Comparison of ENCODE assay signal across 13 cellular contexts in genomic region chr20:49318091-49318429, GRCh38. TPM values are rescaled to one million over a fixed set of nuclear protein-coding genes. Genes with fewer than 3 reads are reported as not detected.
DNase-seq lines count a peak whose midpoint lies in the region; ATAC-seq and TF ChIP-seq lines count a peak whose summit lies in the region.
"Had no signal": no experiment of that assay in that cellular context is flagged by ENCODE, and none has a peak within 500 bp of the region (broad histone marks: within the 10 kb centered on the region; RNA-seq: fewer than 3 reads in every experiment).

No MANE protein-coding gene starts in this region.

- H3K36me3 Mint-ChIP-seq in CD8-positive, alpha-beta T cell, result no peaks in the 10 kb centered on the region

- H3K4me1 Mint-ChIP-seq in CD8-positive, alpha-beta T cell (ENCODE audit: low read depth), result peaks cover 17% of the 10 kb centered on the region

- H3K27me3 Mint-ChIP-seq in CD8-positive, alpha-beta T cell (ENCODE audit: low read depth), result peaks cover 36% of the 10 kb centered on the region

- peak overlapping the region; percentile 73 for H3K9ac ChIP-seq in NT2/D1 (ENCODE audit: insufficient read length, low read depth)

- peak overlapping the region; percentile 71 for H3K4me3 Mint-ChIP-seq in CD8-positive, alpha-beta T cell

- H3K27ac Mint-ChIP-seq in CD8-positive, alpha-beta T cell, result no peak overlapping the region

- no peaks in the 10 kb centered on the region for H3K9me3 ChIP-seq in CD8-positive, alpha-beta T cell (ENCODE audit: low read length)
- H3K9me3 ChIP-seq in NT2/D1 (ENCODE audit: insufficient read depth, low read length), result no peaks in the 10 kb centered on the region
- no peaks in the 10 kb centered on the region for H3K9me3 ChIP-seq in esophagus muscularis mucosa
- H3K9me3 ChIP-seq: Caco-2, ovary had no signal

- intact Hi-C loops in CD8-positive, alpha-beta T cell (cut with DNase I, micrococcal nuclease), result no loop called here
- intact Hi-C loops in esophagus muscularis mucosa (cut with DNase I) (no loop called here), posterior vena cava (cut with DNase I) (no loop called here), sciatic nerve (cut with DNase I) (no loop called here)

- no peak for ATAC-seq in CD8-positive, alpha-beta T cell
- ATAC-seq in sciatic nerve, result no peak

- no peak for TF ChIP-seq POLR2A in esophagus muscularis mucosa (IDR thresholded peaks at IDR 0.05; ENCODE audit: low read depth)

- peaks cover 14% of the 10 kb centered on the region for H3K27me3 ChIP-seq in CD8-positive, alpha-beta T cell (ENCODE audit: insufficient read depth, low read length)
- peaks cover 50% of the 10 kb centered on the region for H3K27me3 ChIP-seq in NT2/D1 (ENCODE audit: insufficient read depth, insufficient read length)
- H3K27me3 ChIP-seq in esophagus muscularis mucosa, result peaks cover 0 to 44% (median 31%) of the 10 kb centered on the region in 4 donors
- H3K27me3 ChIP-seq: ovary had no signal

- H3K4me3 ChIP-seq in CD8-positive, alpha-beta T cell (ENCODE audit: low read depth, low read length), result peak overlapping the region; percentile 66
- H3K4me3 ChIP-seq in NT2/D1 (ENCODE audit: insufficient read length, low read depth) (peak overlapping the region; percentile 57), esophagus muscularis mucosa (peak overlapping the region; percentile 41 to 44 (median 42))
- H3K4me3 ChIP-seq: ovary, SJSA1 had no signal

- no peak for DNase-seq in CD8-positive, alpha-beta T cell
- DNase-seq in NT2/D1 (ENCODE audit: low read depth, low spot score) (no peak), esophagus muscularis mucosa (ENCODE audit: extremely low spot score) (no peak), posterior vena cava (ENCODE audit: low spot score) (peak; percentile 80), sciatic nerve (ENCODE audit: low spot score) (no peak), OCI-M1 (lab: John Stamatoyannopoulos, UW) (no peak), activated gamma-delta T cell (lab: John Stamatoyannopoulos, UW) (no peak), NCI-H2081 treated with DMSO at 0.1 percent for 48 hours (lab: John Stamatoyannopoulos, UW) (no peak)
- DNase-seq: activated CD8-positive, alpha-beta memory T cell treated with anti-CD3 and anti-CD28 coated beads, Interleukin-2, amount 50 U/mL, for 4 hours; Caco-2; NCI-H2107; ovary had no signal

- no peak for TF ChIP-seq CTCF in CD8-positive, alpha-beta T cell (IDR thresholded peaks at IDR 0.05)
- no peak for TF ChIP-seq CTCF in esophagus muscularis mucosa (IDR thresholded peaks at IDR 0.05)

- TF ChIP-seq EP300 in esophagus muscularis mucosa (IDR thresholded peaks at IDR 0.05), result no peak

- H3K36me3 ChIP-seq in CD8-positive, alpha-beta T cell (ENCODE audit: insufficient read depth, low read length), result no peaks in the 10 kb centered on the region
- H3K36me3 ChIP-seq in NT2/D1 (ENCODE audit: insufficient read depth, insufficient read length, low read length), result no peaks in the 10 kb centered on the region
- H3K36me3 ChIP-seq in esophagus muscularis mucosa, result no peaks in the 10 kb centered on the region
- H3K36me3 ChIP-seq: ovary, SJSA1 had no signal

- POLR2A ChIA-PET in CD8-positive, alpha-beta T cell (lab: Charles Lee), result interaction anchor here (1.6 to 2.5 kb wide), 2 partner anchors 36 to 42 kb away, joined by 4 to 8 read pairs; no protein-coding TSS in a partner anchor

- no peaks in the 10 kb centered on the region for H3K9me3 Mint-ChIP-seq in CD8-positive, alpha-beta T cell

- CTCF ChIA-PET in CD8-positive, alpha-beta T cell (lab: Charles Lee), result interaction anchor here (1.0 kb wide), 1 partner anchor 23 kb away, joined by 3 read pairs; no protein-coding TSS in a partner anchor

- H3K4me1 ChIP-seq in CD8-positive, alpha-beta T cell (ENCODE audit: insufficient read depth, low read length), result peaks cover 14% of the 10 kb centered on the region
- H3K4me1 ChIP-seq in NT2/D1 (ENCODE audit: insufficient read depth, insufficient read length), result peaks cover 12% of the 10 kb centered on the region
- peaks cover 14 to 20% (median 19%) of the 10 kb centered on the region in 4 donors for H3K4me1 ChIP-seq in esophagus muscularis mucosa
- H3K4me1 ChIP-seq: Caco-2, SJSA1 had no signal

- WGBS in esophagus muscularis mucosa, result 15% methylated on average over 7 of the region's 23 CpGs

- H3K27ac ChIP-seq in CD8-positive, alpha-beta T cell (ENCODE audit: low read depth, low read length), result no peak overlapping the region
- no peak overlapping the region for H3K27ac ChIP-seq in esophagus muscularis mucosa (replicated peaks in 1 of 4)
- H3K27ac ChIP-seq: ovary, SJSA1 had no signal

RNA-seq across cellular contexts. Expression of gene ZNFX1, which starts 40.2 kb away (rescaled TPM):
- 10 to 100 TPM; 53.8 to 55.0 TPM for total RNA-seq in CD8-positive, alpha-beta T cell
- total RNA-seq in esophagus muscularis mucosa (10 to 100 TPM; 35.7 to 46.7 (median 41.3) TPM), posterior vena cava (10 to 100 TPM; 40.0 to 52.6 TPM), sciatic nerve (40.7 TPM)
